ENCODE assay signal across 1 cellular context in the genomic region with DNA sequence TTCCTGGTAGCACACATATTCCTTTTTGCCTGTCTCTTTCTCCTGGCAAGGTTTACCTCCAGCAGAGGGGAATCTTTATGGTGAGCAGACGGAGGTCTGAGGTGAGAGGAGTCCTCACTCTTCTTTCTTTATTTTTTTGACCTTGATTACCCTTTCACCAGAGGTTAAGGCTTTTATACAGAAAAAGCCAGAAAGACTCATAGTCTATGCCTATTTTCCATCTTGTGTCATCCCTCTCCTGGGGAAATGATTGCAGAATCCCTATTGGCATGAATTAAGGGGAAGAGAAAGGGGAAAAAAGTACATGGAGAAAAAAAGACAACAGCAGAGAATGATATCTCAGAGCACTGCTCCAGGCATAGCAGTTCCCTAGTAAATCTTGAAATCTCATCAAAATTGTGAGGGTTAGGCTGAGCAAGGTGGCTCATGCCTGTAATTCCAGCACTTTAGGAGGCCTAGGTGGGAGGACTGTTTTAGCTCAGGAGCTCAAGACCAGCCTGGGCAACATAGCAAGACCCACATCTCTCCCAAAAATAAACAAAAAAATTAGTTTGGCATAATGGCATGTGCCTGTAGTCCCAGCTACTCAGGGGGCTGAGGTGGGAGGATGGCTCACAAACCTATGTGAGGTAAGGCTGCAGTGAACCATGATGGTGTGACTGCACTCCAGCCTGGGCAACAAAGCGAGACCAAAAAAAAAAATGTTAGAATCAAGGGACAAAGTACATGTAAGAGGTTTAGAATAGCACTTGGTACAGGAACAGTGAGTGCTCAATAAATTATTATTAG.
TF ChIP-seq lines count a peak whose summit lies in the region.

No MANE protein-coding gene starts in this region.

TF ChIP-seq in HepG2, 621 proteins besides CTCF, POLR2A, EP300 and RAD21:
- TF ChIP-seq ZNF121 (CRISPR knock-in tag; IDR thresholded peaks at IDR 0.05): peak; percentile 93
- TF ChIP-seq SALL1 (CRISPR knock-in tag; IDR thresholded peaks at IDR 0.05): no peak
- TF ChIP-seq ZFYVE20 (CRISPR knock-in tag; IDR thresholded peaks at IDR 0.05; ENCODE audit: borderline replicate concordance, low read depth): no peak
- TF ChIP-seq MAFF (IDR thresholded peaks at IDR 0.05; ENCODE audit: low read depth, low read length): no peak
